8 cellular contexts compared by ENCODE assay signal in the genomic region with DNA sequence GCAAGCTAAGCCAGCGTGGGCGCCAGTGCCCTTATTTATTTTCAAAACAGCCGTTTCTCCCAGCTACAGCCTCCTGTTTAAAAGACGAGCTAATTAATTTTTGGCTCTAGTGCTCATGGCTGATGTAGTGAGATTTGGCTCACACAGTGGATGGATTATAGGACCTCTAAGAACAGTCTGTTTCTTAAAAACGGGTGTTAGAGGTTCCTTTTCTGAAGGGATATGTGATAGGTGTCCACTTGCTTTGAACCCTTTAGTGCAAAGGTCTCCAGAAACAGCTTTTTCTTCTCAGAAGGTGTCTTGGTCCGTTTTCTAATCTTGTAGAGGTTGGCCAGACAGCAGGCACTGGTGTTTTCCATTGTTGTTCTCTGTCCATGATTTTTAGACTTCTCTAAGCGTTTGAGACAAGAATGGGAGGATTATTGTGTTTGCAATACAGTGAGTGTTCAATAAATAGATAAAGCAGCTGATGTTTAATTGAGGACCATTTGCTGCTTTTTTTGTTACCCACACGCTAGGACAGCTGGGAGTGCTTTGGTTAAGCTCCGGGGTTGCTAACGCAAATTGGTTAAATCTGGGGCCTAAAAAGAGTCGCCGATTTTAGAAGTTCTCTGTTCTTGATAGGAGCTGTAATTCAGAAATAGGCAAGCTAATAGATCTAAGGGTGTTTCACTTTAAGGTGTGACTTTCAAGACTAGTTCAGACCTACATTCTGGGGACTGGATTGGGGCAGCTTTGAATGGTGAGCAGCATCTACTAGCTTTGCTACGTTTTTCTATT. TPM values are rescaled to one million over a fixed set of nuclear protein-coding genes. Genes with fewer than 3 reads are reported as not detected.
DNase-seq lines count a peak whose midpoint lies in the region; ATAC-seq and TF ChIP-seq lines count a peak whose summit lies in the region.

No MANE protein-coding gene starts in this region.

- DNase-seq in NCI-H2227 (lab: John Stamatoyannopoulos, UW; ENCODE audit: unreplicated experiment) (peak; percentile 6), NCI-H2227 treated with DMSO at 0.1 percent for 48 hours (lab: John Stamatoyannopoulos, UW) (no peak), epithelial cell of prostate (ENCODE audit: low read depth, low spot score) (no peak), HPDE6-E6E7 (ENCODE audit: extremely low spot score) (no peak), H4 (ENCODE audit: low spot score) (no peak)

- H3K4me1 ChIP-seq in neuron (ENCODE audit: insufficient read depth, low read length): peaks cover 10% of the 10 kb centered on the region

- peak overlapping the region; percentile 70 for H2AFZ ChIP-seq in neuron (ENCODE audit: low read depth, low read length)

- peak overlapping the region; percentile 75 for H3K4me3 ChIP-seq in neuron (ENCODE audit: low read length)

- H3K27ac ChIP-seq in epithelial cell of prostate: peak overlapping the region; percentile 88

- ATAC-seq in HG03432 (IDR thresholded peaks at IDR 0.05; ENCODE audit: unreplicated experiment) (peak; percentile 4), SK-N-SH treated with all-trans-retinoic acid at 6 μM for 48 hours (peak; percentile 1; the same call in 1 of the 3 replicates)

- H3K27me3 ChIP-seq in neuron (ENCODE audit: insufficient read depth, low read length): no peaks in the 10 kb centered on the region

- no peaks in the 10 kb centered on the region for H3K36me3 ChIP-seq in neuron (ENCODE audit: insufficient read depth, low read length)

- no peaks in the 10 kb centered on the region for H3K9me3 ChIP-seq in neuron (ENCODE audit: low read length)

TF ChIP-seq in SK-N-SH treated with all-trans-retinoic acid at 6 μM for 48 hours, 23 proteins besides CTCF, POLR2A, EP300 and RAD21:
- TF ChIP-seq TOX (CRISPR knock-in tag; IDR thresholded peaks at IDR 0.05; ENCODE audit: borderline replicate concordance): no peak
- TF ChIP-seq, protein P1, sequence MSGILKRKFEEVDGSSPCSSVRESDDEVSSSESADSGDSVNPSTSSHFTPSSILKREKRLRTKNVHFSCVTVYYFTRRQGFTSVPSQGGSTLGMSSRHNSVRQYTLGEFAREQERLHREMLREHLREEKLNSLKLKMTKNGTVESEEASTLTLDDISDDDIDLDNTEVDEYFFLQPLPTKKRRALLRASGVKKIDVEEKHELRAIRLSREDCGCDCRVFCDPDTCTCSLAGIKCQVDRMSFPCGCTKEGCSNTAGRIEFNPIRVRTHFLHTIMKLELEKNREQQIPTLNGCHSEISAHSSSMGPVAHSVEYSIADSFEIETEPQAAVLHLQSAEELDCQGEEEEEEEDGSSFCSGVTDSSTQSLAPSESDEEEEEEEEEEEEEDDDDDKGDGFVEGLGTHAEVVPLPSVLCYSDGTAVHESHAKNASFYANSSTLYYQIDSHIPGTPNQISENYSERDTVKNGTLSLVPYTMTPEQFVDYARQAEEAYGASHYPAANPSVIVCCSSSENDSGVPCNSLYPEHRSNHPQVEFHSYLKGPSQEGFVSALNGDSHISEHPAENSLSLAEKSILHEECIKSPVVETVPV (CRISPR knock-in tag; IDR thresholded peaks at IDR 0.05): no peak
- no peak for TF ChIP-seq ZFP3 (CRISPR knock-in tag; IDR thresholded peaks at IDR 0.05)
- no peak for TF ChIP-seq GLIS3 (CRISPR knock-in tag; IDR thresholded peaks at IDR 0.05)
- TF ChIP-seq ZNF565 (CRISPR knock-in tag; conservative IDR thresholded peaks at IDR 0.05; ENCODE audit: low read depth): no peak
- TF ChIP-seq ZC3H10 (CRISPR knock-in tag; IDR thresholded peaks at IDR 0.05): no peak
- no peak for TF ChIP-seq CSDC2 (CRISPR knock-in tag; IDR thresholded peaks at IDR 0.05)

RNA-seq across cellular contexts. Expression of gene BORCS5, which starts 1.0 kb away (rescaled TPM):
- total RNA-seq in H4 (2014; rRNA removed; shearing (Covaris generic)): 8.1 and 9.8 TPM in 2 replicates

RNA-seq across cellular contexts. Expression of gene MANSC1, which starts 7.8 kb away (rescaled TPM):
- total RNA-seq in H4 (2014; rRNA removed; shearing (Covaris generic)): 0.39 and 0.52 TPM in 2 replicates
